Comparison of ENCODE assay signal across 18 cellular contexts in the genomic region with DNA sequence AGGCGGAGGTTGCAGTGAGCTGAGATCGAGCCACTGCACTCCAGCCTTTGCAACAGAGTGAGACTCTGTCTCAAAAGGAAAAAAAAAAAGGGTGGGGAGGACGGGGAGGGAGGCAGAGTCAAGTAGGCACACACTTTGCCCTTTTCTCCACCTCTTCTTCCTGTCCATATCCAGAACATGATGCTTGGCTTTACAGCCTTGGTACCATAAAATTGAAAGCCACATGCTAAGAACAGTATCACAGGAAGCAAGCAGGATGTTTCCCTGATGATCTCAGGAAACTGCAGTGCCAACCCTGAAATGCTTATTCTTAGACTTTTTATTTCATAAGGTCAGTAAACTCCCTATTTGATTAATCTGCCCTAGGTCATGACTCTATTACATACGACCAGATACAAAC. TPM values are rescaled to one million over a fixed set of nuclear protein-coding genes. Genes with fewer than 3 reads are reported as not detected.
DNase-seq lines count a peak whose midpoint lies in the region; ATAC-seq, FAIRE-seq and TF ChIP-seq lines count a peak whose summit lies in the region.
"Had no signal": no experiment of that assay in that cellular context is flagged by ENCODE, and none has a peak within 500 bp of the region (broad histone marks: within the 10 kb centered on the region; RNA-seq: fewer than 3 reads in every experiment).

No MANE protein-coding gene starts in this region.

- ATAC-seq in HepG2 (no peak), mucosa of descending colon (peak; percentile 21)
- ATAC-seq: A549; CD8-positive, alpha-beta T cell; GM12878 had no signal

- no peaks in the 10 kb centered on the region for H3K36me3 Mint-ChIP-seq in Caco-2 (ENCODE audit: insufficient read depth, unreplicated experiment)
- H3K36me3 Mint-ChIP-seq: CD8-positive, alpha-beta T cell had no signal

- FAIRE-seq in HepG2 (lab: Jason Lieb, UNC): no peak
- FAIRE-seq in endothelial cell of umbilical vein (lab: Jason Lieb, UNC): peak; percentile 64
- FAIRE-seq: A549, GM12878 had no signal

- TF ChIP-seq RAD21 in liver (IDR thresholded peaks at IDR 0.05): no peak
- no peak for TF ChIP-seq RAD21 in HepG2 (CRISPR knock-in tag; IDR thresholded peaks at IDR 0.05)

- dilution Hi-C loops in endothelial cell of umbilical vein (cut with MboI; ENCODE audit: extremely low pct_ligation_motif_present, low sequenced_read_pairs): no loop called here

- DNase-seq in HepG2 (ENCODE audit: low spot score): no peak
- peak; percentile 12 for DNase-seq in endothelial cell of umbilical vein (ENCODE audit: low read depth, low spot score)
- DNase-seq in mucosa of descending colon: no peak
- no peak for DNase-seq in NCI-H2029 treated with DMSO at 0.1 percent for 48 hours (lab: John Stamatoyannopoulos, UW)
- no peak for DNase-seq in Caco-2
- no peak for DNase-seq in posterior cingulate gyrus
- DNase-seq: CD8-positive, alpha-beta T cell; DMS 273 treated with DMSO at 0.1 percent for 48 hours; DMS53; DND-41; EL; GM23248; IMR-90 had no signal

- TF ChIP-seq POLR2A in HepG2 (IDR thresholded peaks at IDR 0.05; ENCODE audit: insufficient read depth in 1 of 2, low read depth in 2 of 2, low read length in 2 of 2): no peak
- no peak for TF ChIP-seq POLR2A in endothelial cell of umbilical vein (IDR thresholded peaks at IDR 0.05; ENCODE audit: low read depth, low read length)

- peaks cover 13% of the 10 kb centered on the region for H3K27me3 Mint-ChIP-seq in Caco-2 (ENCODE audit: insufficient read depth, unreplicated experiment)

- peaks cover 10% of the 10 kb centered on the region for H3K9me3 Mint-ChIP-seq in Caco-2 (ENCODE audit: unreplicated experiment)
- H3K9me3 Mint-ChIP-seq: CD8-positive, alpha-beta T cell had no signal

- POLR2A ChIA-PET in HepG2 (lab: Yijun Ruan, JAX): no interaction called here
- POLR2A ChIA-PET in endothelial cell of umbilical vein (lab: Charles Lee): no interaction called here
- POLR2A ChIA-PET in Caco-2 (lab: Charles Lee): no interaction called here

- in situ Hi-C loops in HepG2 (cut with HindIII; ENCODE audit: extremely low pct_ligation_motif_present, low pct_unique_long_range_greater_than_20kb): no loop called here

- H3K9me3 ChIP-seq in liver (ENCODE audit: control insufficient read depth in 4 of 4, low read length in 3 of 4) (peaks cover 0 to 6% (median 0%) of the 10 kb centered on the region in 4 donors), HepG2 (ENCODE audit: low read length) (no peaks in the 10 kb centered on the region), endothelial cell of umbilical vein (replicated peaks; ENCODE audit: control insufficient read depth, insufficient read depth, low read length) (no peaks in the 10 kb centered on the region), mucosa of descending colon (no peaks in the 10 kb centered on the region), Caco-2 (peaks cover 8% of the 10 kb centered on the region; the same call in 1 of the 2 replicates)
- H3K9me3 ChIP-seq: A549, HAP-1 had no signal

- H2AFZ ChIP-seq in HepG2 (ENCODE audit: low read length) (no peak overlapping the region), endothelial cell of umbilical vein (ENCODE audit: low read depth, low read length) (no peak overlapping the region)
- H2AFZ ChIP-seq: GM23248 had no signal

- TF ChIP-seq EP300 in HepG2 (IDR thresholded peaks at IDR 0.05; ENCODE audit: low read depth in 2 of 2, low read length in 2 of 2) (no peak), HepG2 (CRISPR knock-in tag; IDR thresholded peaks at IDR 0.05; ENCODE audit: borderline replicate concordance) (no peak)

- no peak overlapping the region for H3K4me3 Mint-ChIP-seq in Caco-2 (ENCODE audit: unreplicated experiment)
- H3K4me3 Mint-ChIP-seq: CD8-positive, alpha-beta T cell had no signal

- H3K4me3 ChIP-seq in liver (ENCODE audit: low read depth in 1 of 3, low read length in 3 of 3): no peak overlapping the region
- H3K4me3 ChIP-seq in HepG2 (replicated peaks in 1 of 3; ENCODE audit: insufficient read depth in 1 of 3, low read depth in 2 of 3, low read length in 3 of 3): no peak overlapping the region
- no peak overlapping the region for H3K4me3 ChIP-seq in endothelial cell of umbilical vein (replicated peaks in 1 of 3; ENCODE audit: insufficient read depth in 1 of 3, low read depth in 1 of 3, low read length in 3 of 3)
- no peak overlapping the region for H3K4me3 ChIP-seq in mucosa of descending colon
- H3K4me3 ChIP-seq in Caco-2 (ENCODE audit: low read depth, low read length): no peak overlapping the region
- H3K4me3 ChIP-seq: A549, GM12878, GM23248, HAP-1 had no signal

- no peaks in the 10 kb centered on the region for H4K20me1 ChIP-seq in HepG2 (ENCODE audit: insufficient read depth, low read length)
- H4K20me1 ChIP-seq in endothelial cell of umbilical vein (replicated peaks; ENCODE audit: control insufficient read depth, extremely low read depth, insufficient read depth, low read length): no peaks in the 10 kb centered on the region

- intact Hi-C loops in HepG2 (cut with micrococcal nuclease; ENCODE audit: unreplicated experiment): no loop called here
- intact Hi-C loops in endothelial cell of umbilical vein (cut with micrococcal nuclease): no loop called here
- intact Hi-C loops in mucosa of descending colon (cut with DNase I, micrococcal nuclease): no loop called here
- intact Hi-C loops in Caco-2 (cut with micrococcal nuclease; ENCODE audit: unreplicated experiment): no loop called here
- intact Hi-C loops in posterior cingulate gyrus (cut with DNase I): no loop called here

- H3K4me2 ChIP-seq in HepG2 (ENCODE audit: low read depth, low read length) (no peak overlapping the region), endothelial cell of umbilical vein (ENCODE audit: insufficient read depth, low read length) (peak overlapping the region; percentile 42)
- H3K4me2 ChIP-seq: A549 had no signal

- peaks cover 0 to 4% (median 3%) of the 10 kb centered on the region in 4 donors for H3K4me1 ChIP-seq in liver (ENCODE audit: control insufficient read depth in 4 of 4, insufficient read depth in 4 of 4, low read length in 3 of 4)
- H3K4me1 ChIP-seq in HepG2 (ENCODE audit: insufficient read depth, low read length): 0 out of 2 replicates have a peak, but pooled peaks cover 11% of the 10 kb centered on the region
- H3K4me1 ChIP-seq in endothelial cell of umbilical vein (ENCODE audit: control insufficient read depth, extremely low read depth, insufficient read depth, low read length): peaks cover 9% of the 10 kb centered on the region
- no peaks in the 10 kb centered on the region for H3K4me1 ChIP-seq in mucosa of descending colon (ENCODE audit: low read depth)
- H3K4me1 ChIP-seq in Caco-2: no peaks in the 10 kb centered on the region
- H3K4me1 ChIP-seq: A549, HAP-1 had no signal

- CTCF ChIA-PET in HepG2 (lab: Yijun Ruan, JAX; ENCODE audit: low intra/inter-chr PET ratio, low total read pairs): no interaction called here
- CTCF ChIA-PET in endothelial cell of umbilical vein (lab: Charles Lee): no interaction called here
- CTCF ChIA-PET in Caco-2 (lab: Charles Lee): no interaction called here

- no peak overlapping the region for H3K9ac ChIP-seq in liver (ENCODE audit: low read depth in 1 of 2, low read length in 2 of 2)
- no peak overlapping the region for H3K9ac ChIP-seq in HepG2 (ENCODE audit: insufficient read depth, low read depth, low read length)
- H3K9ac ChIP-seq in endothelial cell of umbilical vein (replicated peaks; ENCODE audit: extremely low read depth, insufficient read depth, low read length): no peak overlapping the region
- H3K9ac ChIP-seq: GM23248 had no signal

- H3K27me3 ChIP-seq in liver (ENCODE audit: control insufficient read depth in 4 of 4, insufficient read depth in 4 of 4, low read length in 3 of 4) (no peaks in the 10 kb centered on the region), HepG2 (ENCODE audit: control insufficient read depth in 1 of 2, insufficient read depth in 2 of 2, low read length in 2 of 2) (peaks cover 0 to 4% of the 10 kb centered on the region in 2 experiments; a peak in 1 of 5 replicates), endothelial cell of umbilical vein (ENCODE audit: control insufficient read depth in 2 of 2, insufficient read depth in 2 of 2, low read length in 2 of 2) (no peaks in the 10 kb centered on the region), Caco-2 (replicated peaks; ENCODE audit: control insufficient read depth, insufficient read depth, low read length) (no peaks in the 10 kb centered on the region)

- H3K27ac ChIP-seq in liver (ENCODE audit: low read depth in 1 of 2, low read length in 2 of 2) (no peak overlapping the region), HepG2 (ENCODE audit: extremely low read length, insufficient read depth, low read length) (no peak overlapping the region), endothelial cell of umbilical vein (ENCODE audit: insufficient read depth, low read depth, low read length) (no peak overlapping the region)
- H3K27ac ChIP-seq: 22Rv1, A549, GM23248 had no signal

- H3K4me1 Mint-ChIP-seq in Caco-2 (ENCODE audit: low read depth, unreplicated experiment): no peaks in the 10 kb centered on the region

- WGBS in liver: 55% methylated on average over 4 of the region's 4 CpGs
- WGBS in HepG2 (ENCODE audit: low lambda C conversion rate): 36% methylated on average over 4 of the region's 4 CpGs

- H3K36me3 ChIP-seq in liver (ENCODE audit: control insufficient read depth in 4 of 4, insufficient read depth in 3 of 4, low read depth in 1 of 4, low read length in 3 of 4) (no peaks in the 10 kb centered on the region), HepG2 (replicated peaks in 1 of 2; ENCODE audit: control insufficient read depth in 1 of 2, insufficient read depth in 2 of 2, low read length in 2 of 2) (no peaks in the 10 kb centered on the region), endothelial cell of umbilical vein (ENCODE audit: control insufficient read depth in 2 of 2, extremely low read depth in 1 of 2, insufficient read depth in 2 of 2, low read length in 2 of 2) (no peaks in the 10 kb centered on the region), mucosa of descending colon (ENCODE audit: low read depth) (no peaks in the 10 kb centered on the region), Caco-2 (ENCODE audit: control insufficient read depth, insufficient read depth, low read length) (no peaks in the 10 kb centered on the region)
- H3K36me3 ChIP-seq: HAP-1 had no signal

- H3K79me2 ChIP-seq in HepG2 (ENCODE audit: insufficient read depth, low read length) (no peaks in the 10 kb centered on the region), endothelial cell of umbilical vein (ENCODE audit: control insufficient read depth, insufficient read depth, low read length) (no peaks in the 10 kb centered on the region)

- BruUV-seq in HepG2 (replicated peaks; lab: Mats Ljungman, UMichigan) (no TSS peak), endothelial cell of umbilical vein (replicated peaks; lab: Mats Ljungman, UMichigan) (no TSS peak), Caco-2 (replicated peaks; lab: Mats Ljungman, UMichigan) (no TSS peak)

- TF ChIP-seq CTCF in liver (IDR thresholded peaks at IDR 0.05; ENCODE audit: low read depth, low read length, missing input control) (no peak), HepG2 (CRISPR knock-in tag; IDR thresholded peaks at IDR 0.05) (no peak), endothelial cell of umbilical vein (IDR thresholded peaks at IDR 0.05; ENCODE audit: extremely low read depth in 1 of 2, insufficient read depth in 1 of 2, low read depth in 1 of 2, low read length in 2 of 2) (no peak), mucosa of descending colon (IDR thresholded peaks at IDR 0.05) (no peak), Caco-2 (IDR thresholded peaks at IDR 0.05; ENCODE audit: insufficient read depth in 1 of 2, low read depth in 1 of 2, low read length in 1 of 2, severe bottlenecking in 1 of 2, unreplicated experiment in 1 of 2) (no peak)

- H3K9me1 ChIP-seq in endothelial cell of umbilical vein (replicated peaks; ENCODE audit: control insufficient read depth, extremely low read depth, insufficient read depth, low read length): no peaks in the 10 kb centered on the region

- no peak overlapping the region for H3K27ac Mint-ChIP-seq in Caco-2 (ENCODE audit: unreplicated experiment)
- H3K27ac Mint-ChIP-seq: CD8-positive, alpha-beta T cell had no signal

RNA-seq across cellular contexts. Expression of a gene that starts 32.5 kb away (rescaled TPM):
- total RNA-seq in liver (10 to 100 TPM; 11.1 to 21.3 TPM), HepG2 (2016; rRNA removed; fragmentation: Illumina TruSeq; extraction: Trizol) (11.7 and 16.3 TPM in 2 replicates), endothelial cell of umbilical vein (29.2 and 29.5 TPM in 2 replicates), mucosa of descending colon (10 to 100 TPM; 19.0 to 37.8 (median 22.2) TPM), Caco-2 (2022) (29.2 and 33.2 TPM in 2 replicates)
- polyA plus RNA-seq in liver (10 to 100 TPM in 1 of 2 donors, 1 to 10 TPM in 1; 7.3 to 22.9 TPM), HepG2 (2011; rRNA removed) (6.7 and 8.4 TPM in 2 replicates), endothelial cell of umbilical vein (4.6 and 6.9 TPM in 2 replicates)
- total RNA-seq in HepG2 (2016; cell fraction: cytosol; rRNA removed; fragmentation: Illumina TruSeq; extraction: Trizol; ENCODE audit: low read depth): 5.1 and 6.7 TPM in 2 replicates
- total RNA-seq in HepG2 (2016; cell fraction: insoluble cytoplasmic fraction; rRNA removed; fragmentation: Illumina TruSeq; extraction: Trizol): 11.1 and 11.4 TPM in 2 replicates
- total RNA-seq in HepG2 (2016; cell fraction: membrane; rRNA removed; fragmentation: Illumina TruSeq; extraction: Trizol): 8.6 and 9.6 TPM in 2 replicates
- 21.1 and 23.7 TPM in 2 replicates for total RNA-seq in HepG2 (2016; cell fraction: nucleus; rRNA removed; fragmentation: Illumina TruSeq; extraction: Trizol)
- 2.9 and 4.5 TPM in 2 replicates for polyA plus RNA-seq in HepG2 (2011; cell fraction: cytosol; rRNA removed)
- 5.0 and 6.3 TPM in 2 replicates for polyA plus RNA-seq in HepG2 (2011; cell fraction: nucleus; rRNA removed)
- polyA plus RNA-seq in HepG2 (2012): 6.4 and 7.2 TPM in 2 replicates
- polyA plus RNA-seq in HepG2 (2016; cell fraction: cytosol; fragmentation: Illumina TruSeq; extraction: Trizol; ENCODE audit: low read depth): 3.5 and 4.5 TPM in 2 replicates
- 14.3 and 16.5 TPM in 2 replicates for polyA plus RNA-seq in HepG2 (2016; cell fraction: insoluble cytoplasmic fraction; fragmentation: Illumina TruSeq; extraction: Trizol; ENCODE audit: low read depth)
- 8.1 and 9.7 TPM in 2 replicates for polyA plus RNA-seq in HepG2 (2016; cell fraction: membrane; fragmentation: Illumina TruSeq; extraction: Trizol; ENCODE audit: low read depth)
- 14.9 TPM in 2 replicates for polyA plus RNA-seq in HepG2 (2016; cell fraction: nucleus; fragmentation: Illumina TruSeq; extraction: Trizol; ENCODE audit: insufficient read depth, low read depth)
- 5.2 and 11.9 TPM in 2 replicates for polyA minus RNA-seq in HepG2 (2011; rRNA and poly(A)+ RNA removed; ENCODE audit: low replicate concordance)
- 7.2 and 7.9 TPM in 2 replicates for polyA minus RNA-seq in HepG2 (2011; cell fraction: cytosol; rRNA and poly(A)+ RNA removed)
- 50.7 and 52.8 TPM in 2 replicates for polyA minus RNA-seq in HepG2 (2011; cell fraction: nucleus; rRNA and poly(A)+ RNA removed)
- polyA plus RNA-seq in endothelial cell of umbilical vein (2011; cell fraction: cytosol; rRNA removed): 6.8 and 7.8 TPM in 2 replicates
- polyA plus RNA-seq in endothelial cell of umbilical vein (2011; cell fraction: nucleus; rRNA removed): 22.1 and 24.6 TPM in 2 replicates
- 13.6 and 16.5 TPM in 2 replicates for polyA plus RNA-seq in endothelial cell of umbilical vein (2012)
- polyA minus RNA-seq in endothelial cell of umbilical vein: 12.8 and 16.6 TPM in 2 replicates
- polyA minus RNA-seq in endothelial cell of umbilical vein (2011; cell fraction: cytosol; rRNA and poly(A)+ RNA removed): 16.3 TPM
- polyA minus RNA-seq in endothelial cell of umbilical vein (2011; cell fraction: nucleus; rRNA and poly(A)+ RNA removed): 42.2 and 43.5 TPM in 2 replicates

RNA-seq across cellular contexts. Expression of a gene that starts 55.3 kb away (rescaled TPM):
- total RNA-seq in liver (10 to 100 TPM in 1 of 2 donors, 1 to 10 TPM in 1; 9.8 to 16.7 TPM), HepG2 (2016; rRNA removed; fragmentation: Illumina TruSeq; extraction: Trizol) (49.8 and 76.2 TPM in 2 replicates), endothelial cell of umbilical vein (52.9 and 55.3 TPM in 2 replicates), mucosa of descending colon (10 to 100 TPM; 31.4 to 43.3 (median 40.3) TPM), Caco-2 (2022) (46.6 and 52.1 TPM in 2 replicates)
- polyA plus RNA-seq in liver (10 to 100 TPM; 16.2 to 66.3 TPM), HepG2 (2011; rRNA removed) (35.9 and 43.5 TPM in 2 replicates), endothelial cell of umbilical vein (10.9 and 13.2 TPM in 2 replicates)
- total RNA-seq in HepG2 (2016; cell fraction: cytosol; rRNA removed; fragmentation: Illumina TruSeq; extraction: Trizol; ENCODE audit: low read depth): 27.3 and 35.5 TPM in 2 replicates
- 50.5 and 74.4 TPM in 2 replicates for total RNA-seq in HepG2 (2016; cell fraction: insoluble cytoplasmic fraction; rRNA removed; fragmentation: Illumina TruSeq; extraction: Trizol)
- 56.3 and 67.3 TPM in 2 replicates for total RNA-seq in HepG2 (2016; cell fraction: membrane; rRNA removed; fragmentation: Illumina TruSeq; extraction: Trizol)
- 16.7 and 18.9 TPM in 2 replicates for total RNA-seq in HepG2 (2016; cell fraction: nucleus; rRNA removed; fragmentation: Illumina TruSeq; extraction: Trizol)
- 12.7 and 13.0 TPM in 2 replicates for polyA plus RNA-seq in HepG2 (2011; cell fraction: cytosol; rRNA removed)
- polyA plus RNA-seq in HepG2 (2011; cell fraction: nucleus; rRNA removed): 5.1 and 7.0 TPM in 2 replicates
- 38.1 and 46.1 TPM in 2 replicates for polyA plus RNA-seq in HepG2 (2012)
- polyA plus RNA-seq in HepG2 (2016; cell fraction: cytosol; fragmentation: Illumina TruSeq; extraction: Trizol; ENCODE audit: low read depth): 39.6 and 60.0 TPM in 2 replicates
- polyA plus RNA-seq in HepG2 (2016; cell fraction: insoluble cytoplasmic fraction; fragmentation: Illumina TruSeq; extraction: Trizol; ENCODE audit: low read depth): 86.0 and 86.8 TPM in 2 replicates
- 56.5 and 73.0 TPM in 2 replicates for polyA plus RNA-seq in HepG2 (2016; cell fraction: membrane; fragmentation: Illumina TruSeq; extraction: Trizol; ENCODE audit: low read depth)
- polyA plus RNA-seq in HepG2 (2016; cell fraction: nucleus; fragmentation: Illumina TruSeq; extraction: Trizol; ENCODE audit: insufficient read depth, low read depth): 30.3 and 33.8 TPM in 2 replicates
- polyA minus RNA-seq in HepG2 (2011; rRNA and poly(A)+ RNA removed; ENCODE audit: low replicate concordance): 25.9 and 33.4 TPM in 2 replicates
- 9.9 and 16.4 TPM in 2 replicates for polyA minus RNA-seq in HepG2 (2011; cell fraction: cytosol; rRNA and poly(A)+ RNA removed)
- polyA minus RNA-seq in HepG2 (2011; cell fraction: nucleus; rRNA and poly(A)+ RNA removed): 12.2 and 13.4 TPM in 2 replicates
- polyA plus RNA-seq in endothelial cell of umbilical vein (2011; cell fraction: cytosol; rRNA removed): 19.2 and 21.4 TPM in 2 replicates
- 11.3 and 13.3 TPM in 2 replicates for polyA plus RNA-seq in endothelial cell of umbilical vein (2011; cell fraction: nucleus; rRNA removed)
- 52.0 and 62.2 TPM in 2 replicates for polyA plus RNA-seq in endothelial cell of umbilical vein (2012)
- polyA minus RNA-seq in endothelial cell of umbilical vein: 16.4 and 31.5 TPM in 2 replicates
- 30.8 TPM for polyA minus RNA-seq in endothelial cell of umbilical vein (2011; cell fraction: cytosol; rRNA and poly(A)+ RNA removed)
- polyA minus RNA-seq in endothelial cell of umbilical vein (2011; cell fraction: nucleus; rRNA and poly(A)+ RNA removed): 3.8 and 10.6 TPM in 2 replicates

RNA-seq across cellular contexts. Expression of a gene that starts 55.4 kb away (rescaled TPM):
- total RNA-seq in liver (10 to 100 TPM; 33.6 to 40.3 TPM), HepG2 (2016; rRNA removed; fragmentation: Illumina TruSeq; extraction: Trizol) (66.0 and 84.1 TPM in 2 replicates), endothelial cell of umbilical vein (58.0 and 62.2 TPM in 2 replicates), mucosa of descending colon (10 to 100 TPM; 43.7 to 50.6 (median 44.9) TPM), Caco-2 (2022) (83.7 and 87.6 TPM in 2 replicates)
- polyA plus RNA-seq in liver (10 to 100 TPM; 11.6 to 21.8 TPM), HepG2 (2011; rRNA removed) (34.7 and 43.4 TPM in 2 replicates), endothelial cell of umbilical vein (19.5 and 23.4 TPM in 2 replicates)
- 30.8 and 34.8 TPM in 2 replicates for total RNA-seq in HepG2 (2016; cell fraction: cytosol; rRNA removed; fragmentation: Illumina TruSeq; extraction: Trizol; ENCODE audit: low read depth)
- total RNA-seq in HepG2 (2016; cell fraction: insoluble cytoplasmic fraction; rRNA removed; fragmentation: Illumina TruSeq; extraction: Trizol): 67.4 and 90.9 TPM in 2 replicates
- 19.0 and 24.2 TPM in 2 replicates for total RNA-seq in HepG2 (2016; cell fraction: membrane; rRNA removed; fragmentation: Illumina TruSeq; extraction: Trizol)
- 50.4 and 54.3 TPM in 2 replicates for total RNA-seq in HepG2 (2016; cell fraction: nucleus; rRNA removed; fragmentation: Illumina TruSeq; extraction: Trizol)
- 16.1 and 24.0 TPM in 2 replicates for polyA plus RNA-seq in HepG2 (2011; cell fraction: cytosol; rRNA removed)
- polyA plus RNA-seq in HepG2 (2011; cell fraction: nucleus; rRNA removed): 40.6 and 51.5 TPM in 2 replicates
- 32.0 and 46.1 TPM in 2 replicates for polyA plus RNA-seq in HepG2 (2012)
- polyA plus RNA-seq in HepG2 (2016; cell fraction: cytosol; fragmentation: Illumina TruSeq; extraction: Trizol; ENCODE audit: low read depth): 3.3 and 3.6 TPM in 2 replicates
- polyA plus RNA-seq in HepG2 (2016; cell fraction: insoluble cytoplasmic fraction; fragmentation: Illumina TruSeq; extraction: Trizol; ENCODE audit: low read depth): 82.9 and 84.4 TPM in 2 replicates
- 7.7 and 8.9 TPM in 2 replicates for polyA plus RNA-seq in HepG2 (2016; cell fraction: membrane; fragmentation: Illumina TruSeq; extraction: Trizol; ENCODE audit: low read depth)
- polyA plus RNA-seq in HepG2 (2016; cell fraction: nucleus; fragmentation: Illumina TruSeq; extraction: Trizol; ENCODE audit: insufficient read depth, low read depth): 65.4 and 67.6 TPM in 2 replicates
- 11.0 and 27.5 TPM in 2 replicates for polyA minus RNA-seq in HepG2 (2011; rRNA and poly(A)+ RNA removed; ENCODE audit: low replicate concordance)
- polyA minus RNA-seq in HepG2 (2011; cell fraction: cytosol; rRNA and poly(A)+ RNA removed): 18.3 and 19.3 TPM in 2 replicates
- polyA minus RNA-seq in HepG2 (2011; cell fraction: nucleus; rRNA and poly(A)+ RNA removed): 102 and 120 TPM in 2 replicates
- 35.4 and 38.2 TPM in 2 replicates for polyA plus RNA-seq in endothelial cell of umbilical vein (2011; cell fraction: cytosol; rRNA removed)
- 60.5 and 80.6 TPM in 2 replicates for polyA plus RNA-seq in endothelial cell of umbilical vein (2011; cell fraction: nucleus; rRNA removed)
- 72.4 and 84.5 TPM in 2 replicates for polyA plus RNA-seq in endothelial cell of umbilical vein (2012)
- 27.8 and 46.7 TPM in 2 replicates for polyA minus RNA-seq in endothelial cell of umbilical vein
- polyA minus RNA-seq in endothelial cell of umbilical vein (2011; cell fraction: cytosol; rRNA and poly(A)+ RNA removed): 23.5 TPM
- 44.6 and 61.2 TPM in 2 replicates for polyA minus RNA-seq in endothelial cell of umbilical vein (2011; cell fraction: nucleus; rRNA and poly(A)+ RNA removed)
